In the genomic region with DNA sequence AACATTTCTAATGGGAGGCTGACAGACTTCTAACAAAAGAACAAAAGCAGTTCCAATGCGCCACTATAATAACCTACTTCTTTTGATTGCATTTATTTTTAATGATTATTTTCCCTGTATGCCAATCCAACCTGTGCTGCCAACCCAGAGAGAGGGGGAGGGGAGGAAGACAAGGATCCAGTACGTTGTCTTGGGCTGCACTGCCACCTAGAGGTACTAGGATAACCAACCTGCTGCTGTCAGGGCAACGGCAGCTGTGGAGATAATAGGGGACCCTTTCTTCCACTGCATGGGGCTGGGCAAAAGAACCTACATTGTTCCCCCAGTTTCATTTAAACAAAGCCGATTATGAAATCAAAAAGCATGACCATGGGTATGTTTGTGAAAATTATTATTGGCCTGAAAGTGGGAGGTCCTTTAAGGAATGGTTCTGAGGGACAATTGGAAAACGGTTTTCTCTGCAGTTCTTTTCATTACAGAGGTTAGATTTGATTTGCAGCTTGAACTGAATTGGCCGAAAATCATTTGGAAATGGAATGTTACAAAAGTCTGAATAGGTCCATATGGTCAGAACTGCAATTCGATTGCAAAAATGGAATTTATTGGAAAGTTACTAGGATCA, we compare ENCODE assay signal across 8 cellular contexts.
DNase-seq lines count a peak whose midpoint lies in the region; ATAC-seq, FAIRE-seq and TF ChIP-seq lines count a peak whose summit lies in the region.

No MANE protein-coding gene starts in this region.

- CTCF ChIA-PET in AG04449 (lab: Yijun Ruan, JAX): interaction anchor here (1.0 to 1.5 kb wide), 6 partner anchors 9 to 1190 kb away, joined by 3 to 4 read pairs (median 3); no protein-coding TSS in a partner anchor

- intact Hi-C loops in kidney (cut with DNase I): no loop called here

- no peak overlapping the region for H3K9ac ChIP-seq in SK-N-MC (ENCODE audit: insufficient read length)
- no peak overlapping the region for H3K9ac ChIP-seq in kidney (ENCODE audit: low read length in 2 of 2)

- FAIRE-seq in kidney (lab: Jason Lieb, UNC): peak; percentile 50

- TF ChIP-seq CTCF in AG04449 (IDR thresholded peaks at IDR 0.05; ENCODE audit: insufficient read depth, low read length, missing control alignments): peak; percentile 89
- peak; percentile 86 for TF ChIP-seq CTCF in kidney (IDR thresholded peaks at IDR 0.05; ENCODE audit: borderline replicate concordance, extremely low read depth, insufficient read depth)

- peak; percentile 99 for ATAC-seq in GM18505 (IDR thresholded peaks at IDR 0.05; ENCODE audit: unreplicated experiment)
- peak; percentile 72 for ATAC-seq in HG02840 (IDR thresholded peaks at IDR 0.05; ENCODE audit: low FRiP score, unreplicated experiment)

- POLR2A ChIA-PET in AG04449 (lab: Yijun Ruan, JAX): no interaction called here

- H3K27ac ChIP-seq in SK-N-MC: no peak overlapping the region
- no peak overlapping the region for H3K27ac ChIP-seq in kidney (ENCODE audit: low read depth in 2 of 2, low read length in 2 of 2)

- H3K4me3 ChIP-seq in AG04449 (ENCODE audit: low read depth, low read length): no peak overlapping the region
- H3K4me3 ChIP-seq in SK-N-MC: no peak overlapping the region
- no peak overlapping the region for H3K4me3 ChIP-seq in kidney (ENCODE audit: low read length in 2 of 2)

- in situ Hi-C loops in T47D (cut with HindIII; ENCODE audit: low pct_unique_long_range_greater_than_20kb, low sequenced_read_pairs): no loop called here

- no peak for TF ChIP-seq POLR2A in GM18505 (IDR thresholded peaks at IDR 0.05; ENCODE audit: borderline replicate concordance, extremely low read depth, insufficient read depth, insufficient read length)

- H3K36me3 ChIP-seq in SK-N-MC (ENCODE audit: insufficient read depth, low read length): no peaks in the 10 kb centered on the region
- H3K36me3 ChIP-seq in kidney (ENCODE audit: control insufficient read depth in 1 of 2, insufficient read depth in 2 of 2, low read length in 2 of 2): no peaks in the 10 kb centered on the region

- DNase-seq in AG04449 (ENCODE audit: low read depth, low spot score) (peak; percentile 4), NCI-H1105 (lab: John Stamatoyannopoulos, UW) (peak; percentile 86), SK-N-MC (ENCODE audit: low read depth, low spot score) (peak; percentile 16), T47D (ENCODE audit: low read depth in 1 of 2, low spot score in 1 of 2) (peak; percentile 56 to 90), kidney (peak; percentile 72)
- peak; percentile 2 for DNase-seq in stimulated activated CD4-positive, alpha-beta T cell treated with anti-CD3 and anti-CD28 coated beads, Interleukin-2, amount 100 ng/mL, for 4 hours (ENCODE audit: low read depth)

- no peaks in the 10 kb centered on the region for H3K4me1 ChIP-seq in kidney (ENCODE audit: control insufficient read depth in 1 of 2, insufficient read depth in 1 of 2, low read depth in 1 of 2, low read length in 2 of 2)

- H3K9me3 ChIP-seq in SK-N-MC (ENCODE audit: low read depth, low read length): no peaks in the 10 kb centered on the region
- no peaks in the 10 kb centered on the region for H3K9me3 ChIP-seq in kidney (ENCODE audit: control insufficient read depth in 1 of 2, low read length in 2 of 2)

Comparison
In these comparisons a context has a peak if more than half of its experiments do, and no peak if none do; other contexts are left out.
1. DNase-seq: peak in every context shown above with its lines; median percentile 86 in NCI-H1105; 73 in T47D; 72 in kidney; 16 in SK-N-MC; 4 in AG04449; 2 in stimulated activated CD4-positive, alpha-beta T cell treated with anti-CD3 and anti-CD28 coated beads, Interleukin-2, amount 100 ng/mL, for 4 hours.